Comparison of ENCODE assay signal across 29 cellular contexts in genomic region chr1:71427066-71427465, GRCh38.
"Had no signal": no experiment of that assay in that cellular context is flagged by ENCODE, and none has a peak within 500 bp of the region (broad histone marks: within the 10 kb centered on the region; RNA-seq: fewer than 3 reads in every experiment).

No MANE protein-coding gene starts in this region.

- H3K27ac ChIP-seq: body of pancreas, coronary artery, gastroesophageal sphincter, pancreas, prostate gland, sigmoid colon, thoracic aorta, upper lobe of left lung, vagina had no signal

- H3K4me1 Mint-ChIP-seq: activated B cell treated with CpG ODN at 0.5 μM for 24 hours; activated CD8-positive, alpha-beta memory T cell treated with anti-CD3 and anti-CD28 coated beads, Interleukin-2, amount 10 ng/mL, durations not matched to agents 7 days and 5 days; nephron; stimulated activated effector memory CD8-positive, alpha-beta T cell treated with anti-CD3 and anti-CD28 coated beads, Interleukin-12 subunit alpha, Interleukin-12 subunit beta, amount 100 ng/mL, for 72 hours had no signal

- ATAC-seq: activated CD8-positive, alpha-beta memory T cell treated with anti-CD3 and anti-CD28 coated beads, Interleukin-2, amount 10 ng/mL, durations not matched to agents 7 days and 5 days; activated CD8-positive, alpha-beta T cell treated with anti-CD3 and anti-CD28 coated beads for 36 hours; body of pancreas; gastroesophageal sphincter; left cardiac atrium; pancreas; stimulated activated effector memory CD8-positive, alpha-beta T cell treated with anti-CD3 and anti-CD28 coated beads, Interleukin-12 subunit alpha, Interleukin-12 subunit beta, amount 100 ng/mL, for 72 hours had no signal

- H3K4me1 ChIP-seq: body of pancreas, gastroesophageal sphincter, pancreas, prostate gland, sigmoid colon, upper lobe of left lung, vagina had no signal

- H3K36me3 Mint-ChIP-seq: activated CD8-positive, alpha-beta memory T cell treated with anti-CD3 and anti-CD28 coated beads, Interleukin-2, amount 10 ng/mL, durations not matched to agents 7 days and 5 days; activated naive CD8-positive, alpha-beta T cell; stimulated activated effector memory CD8-positive, alpha-beta T cell treated with anti-CD3 and anti-CD28 coated beads, Interleukin-12 subunit alpha, Interleukin-12 subunit beta, amount 100 ng/mL, for 72 hours had no signal

- H3K4me3 Mint-ChIP-seq: activated B cell treated with CpG ODN at 0.5 μM for 24 hours; activated CD8-positive, alpha-beta memory T cell treated with anti-CD3 and anti-CD28 coated beads, Interleukin-2, amount 10 ng/mL, durations not matched to agents 7 days and 5 days; activated CD8-positive, alpha-beta T cell treated with anti-CD3 and anti-CD28 coated beads for 36 hours; activated naive CD8-positive, alpha-beta T cell; nephron; stimulated activated effector memory CD8-positive, alpha-beta T cell treated with anti-CD3 and anti-CD28 coated beads, Interleukin-12 subunit alpha, Interleukin-12 subunit beta, amount 100 ng/mL, for 72 hours; stimulated activated naive CD8-positive, alpha-beta T cell treated with anti-CD3 and anti-CD28 coated beads, Interleukin-15, Interleukin-2, amounts not matched to agents 100 ng/mL and 50 ng/mL, for 24 hours had no signal

- DNase-seq: activated B cell treated with CpG ODN at 0.5 μM for 24 hours; activated CD4-positive, alpha-beta T cell treated with anti-CD3 and anti-CD28 coated beads, Interleukin-2, amount 50 U/mL, for 1 hour; activated CD8-positive, alpha-beta memory T cell treated with anti-CD3 and anti-CD28 coated beads, Interleukin-2, amount 10 ng/mL, durations not matched to agents 7 days and 5 days; activated CD8-positive, alpha-beta T cell treated with anti-CD3 and anti-CD28 coated beads for 36 hours; activated naive CD4-positive, alpha-beta T cell treated with Interleukin-2 at 50 U/mL for 16 hours; activated T-cell treated with anti-CD3 and anti-CD28 coated beads, Interleukin-2, amount 50 U/mL, for 48 hours; aorta; body of pancreas; dorsolateral prefrontal cortex; effector memory CD4-positive, alpha-beta T cell; hippocampal formation; left cardiac atrium; mammary epithelial cell; pancreas; retina; sigmoid colon; small intestine; stimulated activated CD4-positive, alpha-beta T cell treated with anti-CD3 and anti-CD28 coated beads, Interleukin-4, amount 100 ng/mL, for 24 hours; T-helper 2 cell; upper lobe of left lung had no signal

- H3K9me3 ChIP-seq: body of pancreas, gastroesophageal sphincter, pancreas, prostate gland, sigmoid colon, thoracic aorta, upper lobe of left lung, vagina had no signal

- H3K27ac Mint-ChIP-seq: activated B cell treated with CpG ODN at 0.5 μM for 24 hours; activated CD8-positive, alpha-beta memory T cell treated with anti-CD3 and anti-CD28 coated beads, Interleukin-2, amount 10 ng/mL, durations not matched to agents 7 days and 5 days; activated CD8-positive, alpha-beta T cell treated with anti-CD3 and anti-CD28 coated beads for 36 hours; activated naive CD8-positive, alpha-beta T cell; nephron; stimulated activated effector memory CD8-positive, alpha-beta T cell treated with anti-CD3 and anti-CD28 coated beads, Interleukin-12 subunit alpha, Interleukin-12 subunit beta, amount 100 ng/mL, for 72 hours; stimulated activated naive CD8-positive, alpha-beta T cell treated with anti-CD3 and anti-CD28 coated beads, Interleukin-15, Interleukin-2, amounts not matched to agents 100 ng/mL and 50 ng/mL, for 24 hours had no signal

- H3K27me3 Mint-ChIP-seq: activated B cell treated with CpG ODN at 0.5 μM for 24 hours; activated CD8-positive, alpha-beta memory T cell treated with anti-CD3 and anti-CD28 coated beads, Interleukin-2, amount 10 ng/mL, durations not matched to agents 7 days and 5 days; activated CD8-positive, alpha-beta T cell treated with anti-CD3 and anti-CD28 coated beads for 36 hours; activated naive CD8-positive, alpha-beta T cell; stimulated activated naive CD8-positive, alpha-beta T cell treated with anti-CD3 and anti-CD28 coated beads, Interleukin-15, Interleukin-2, amounts not matched to agents 100 ng/mL and 50 ng/mL, for 24 hours had no signal

- H3K9me3 Mint-ChIP-seq: activated B cell treated with CpG ODN at 0.5 μM for 24 hours; activated CD8-positive, alpha-beta T cell treated with anti-CD3 and anti-CD28 coated beads for 36 hours; nephron had no signal

- H3K27me3 ChIP-seq: body of pancreas, dorsolateral prefrontal cortex, gastroesophageal sphincter, pancreas, sigmoid colon, upper lobe of left lung, vagina had no signal
